16 cellular contexts compared by ENCODE assay signal in the genomic region with DNA sequence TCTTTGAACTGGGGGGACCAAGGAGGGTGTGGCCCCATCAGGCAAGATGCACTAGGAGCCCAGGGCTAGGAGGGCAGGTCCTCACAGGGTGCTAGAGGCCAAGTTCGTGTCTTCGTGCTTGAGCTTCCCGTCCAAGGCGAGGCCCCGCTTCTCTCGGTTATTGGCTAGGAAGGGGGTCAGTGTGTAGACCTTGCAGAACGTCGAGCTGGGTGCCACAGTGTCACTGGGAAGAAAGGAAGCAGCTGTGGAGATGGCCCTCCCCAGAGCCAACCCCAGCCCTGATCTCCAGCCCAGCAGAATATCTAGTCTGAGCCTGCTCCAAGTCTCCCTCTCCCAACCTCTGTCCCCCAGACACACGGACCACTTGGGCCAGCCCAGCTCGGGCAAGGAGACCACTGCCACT. TPM values are rescaled to one million over a fixed set of nuclear protein-coding genes. Genes with fewer than 3 reads are reported as not detected.
DNase-seq lines count a peak whose midpoint lies in the region; ATAC-seq, FAIRE-seq and TF ChIP-seq lines count a peak whose summit lies in the region.
"Had no signal": no experiment of that assay in that cellular context is flagged by ENCODE, and none has a peak within 500 bp of the region (broad histone marks: within the 10 kb centered on the region; RNA-seq: fewer than 3 reads in every experiment).

No MANE protein-coding gene starts in this region.

- H3K27me3 Mint-ChIP-seq in activated naive CD4-positive, alpha-beta T cell treated with anti-CD3 and anti-CD28 coated beads for 36 hours (ENCODE audit: low read depth): no peaks in the 10 kb centered on the region
- no peaks in the 10 kb centered on the region for H3K27me3 Mint-ChIP-seq in T-helper 17 cell
- H3K27me3 Mint-ChIP-seq: brain had no signal

- no peak overlapping the region for H3K4me3 ChIP-seq in tibial artery
- H3K4me3 ChIP-seq: dorsolateral prefrontal cortex, heart right ventricle had no signal

- H3K36me3 Mint-ChIP-seq in activated naive CD4-positive, alpha-beta T cell treated with anti-CD3 and anti-CD28 coated beads for 36 hours (ENCODE audit: low read depth): peaks cover 14% of the 10 kb centered on the region
- peaks cover 9% of the 10 kb centered on the region for H3K36me3 Mint-ChIP-seq in T-helper 17 cell (ENCODE audit: low read depth)

- no peak for DNase-seq in activated naive CD4-positive, alpha-beta T cell treated with anti-CD3 and anti-CD28 coated beads for 36 hours
- DNase-seq in activated naive CD4-positive, alpha-beta T cell (lab: John Stamatoyannopoulos, UW): no peak
- DNase-seq in T-helper 17 cell (peak in 1 of 3 donors; percentile 5), left lobe of liver (ENCODE audit: low spot score) (peak; percentile 40), tibial artery (peak; percentile 10 to 46), GM12891 (ENCODE audit: insufficient read length, low spot score) (no peak), DMS153 (lab: John Stamatoyannopoulos, UW) (no peak), T-helper 9 cell (no peak)
- DNase-seq: activated CD4-positive, alpha-beta T cell treated with anti-CD3 and anti-CD28 coated beads for 1 hour; heart right ventricle; NCI-H1092 treated with DMSO at 0.1 percent for 48 hours; NCI-H2171 treated with DMSO at 0.1 percent for 48 hours; RPMI8226 had no signal

- intact Hi-C loops in activated naive CD4-positive, alpha-beta T cell treated with anti-CD3 and anti-CD28 coated beads for 36 hours (cut with micrococcal nuclease): no loop called here
- intact Hi-C loops in tibial artery (cut with DNase I; ENCODE audit: low total_unique reads): no loop called here

- H3K36me3 ChIP-seq in tibial artery: peaks cover 0 to 49% (median 40%) of the 10 kb centered on the region in 3 donors

- H3K27ac Mint-ChIP-seq in activated naive CD4-positive, alpha-beta T cell treated with anti-CD3 and anti-CD28 coated beads for 36 hours: peak overlapping the region; percentile 88
- H3K27ac Mint-ChIP-seq in T-helper 17 cell: peak overlapping the region; percentile 77
- H3K27ac Mint-ChIP-seq: brain had no signal

- CTCF ChIA-PET in activated naive CD4-positive, alpha-beta T cell treated with anti-CD3 and anti-CD28 coated beads for 36 hours (lab: Charles Lee): interaction anchor here (0.6 to 13.4 kb wide), 8 partner anchors 8 to 134 kb away, joined by 3 to 374 read pairs (median 3); a partner anchor contains a TSS

- no peak for ATAC-seq in T-helper 17 cell
- no peak for ATAC-seq in left lobe of liver

- H3K4me1 ChIP-seq in tibial artery: no peaks in the 10 kb centered on the region

- H3K4me1 Mint-ChIP-seq in activated naive CD4-positive, alpha-beta T cell treated with anti-CD3 and anti-CD28 coated beads for 36 hours (ENCODE audit: low read depth): peaks cover 52% of the 10 kb centered on the region
- peaks cover 32% of the 10 kb centered on the region for H3K4me1 Mint-ChIP-seq in T-helper 17 cell

- H3K4me3 Mint-ChIP-seq in activated naive CD4-positive, alpha-beta T cell treated with anti-CD3 and anti-CD28 coated beads for 36 hours: no peak overlapping the region
- H3K4me3 Mint-ChIP-seq in T-helper 17 cell: no peak overlapping the region
- H3K4me3 Mint-ChIP-seq: brain had no signal

- no peaks in the 10 kb centered on the region for H3K27me3 ChIP-seq in tibial artery
- H3K27me3 ChIP-seq: dorsolateral prefrontal cortex, heart right ventricle had no signal

- no peak for TF ChIP-seq POLR2A in GM12891 (IDR thresholded peaks at IDR 0.05; ENCODE audit: low read depth, low read length)

- H3K9me3 ChIP-seq in T-helper 17 cell (ENCODE audit: control insufficient read depth, low read length, poor library complexity, severe bottlenecking): no peaks in the 10 kb centered on the region
- H3K9me3 ChIP-seq in tibial artery: no peaks in the 10 kb centered on the region
- H3K9me3 ChIP-seq: heart right ventricle had no signal

- no peaks in the 10 kb centered on the region for H3K9me3 Mint-ChIP-seq in activated naive CD4-positive, alpha-beta T cell treated with anti-CD3 and anti-CD28 coated beads for 36 hours
- H3K9me3 Mint-ChIP-seq: brain had no signal

- FAIRE-seq in GM12891 (lab: Jason Lieb, UNC): no peak

- TF ChIP-seq CTCF in tibial artery (IDR thresholded peaks at IDR 0.05): no peak

- no peak overlapping the region for H3K27ac ChIP-seq in tibial artery
- H3K27ac ChIP-seq: dorsolateral prefrontal cortex had no signal

TF ChIP-seq in GM12891, 5 proteins besides CTCF, POLR2A, EP300 and RAD21:
- TF ChIP-seq POLR2AphosphoS5 (IDR thresholded peaks at IDR 0.05; ENCODE audit: low read depth, low read length) (no peak), TAF1 (IDR thresholded peaks at IDR 0.05; ENCODE audit: low read depth, low read length) (no peak), SPI1 (IDR thresholded peaks at IDR 0.05; ENCODE audit: low read depth, low read length) (no peak), PAX5 (IDR thresholded peaks at IDR 0.05; ENCODE audit: insufficient read depth, low read length, severe bottlenecking) (no peak), POU2F2 (IDR thresholded peaks at IDR 0.05; ENCODE audit: low read depth, low read length) (no peak)

RNA-seq across cellular contexts. Expression of a gene that starts 33.4 kb away (rescaled TPM):
- total RNA-seq in activated naive CD4-positive, alpha-beta T cell treated with anti-CD3 and anti-CD28 coated beads for 36 hours: not detected
- total RNA-seq in T-helper 17 cell (under 1 TPM; 0.42 to 0.60 TPM), left lobe of liver (not detected)
- not detected for polyA plus RNA-seq in GM12891 (2012; ENCODE audit: low read depth, missing spikeins)
- total RNA-seq: fibroblast of lung had no signal
- polyA plus RNA-seq: fibroblast of lung had no signal

Comparison
In these comparisons a context has a peak if more than half of its experiments do, and no peak if none do; other contexts are left out.
1. DNase-seq: peak in left lobe of liver (single experiment) and tibial artery (2 of 2); none in activated naive CD4-positive, alpha-beta T cell treated with anti-CD3 and anti-CD28 coated beads for 36 hours (single experiment), activated naive CD4-positive, alpha-beta T cell (0 of 4), GM12891 (single experiment), DMS153 (single experiment) and T-helper 9 cell (single experiment).